19 cellular contexts compared by ENCODE assay signal in the genomic region with DNA sequence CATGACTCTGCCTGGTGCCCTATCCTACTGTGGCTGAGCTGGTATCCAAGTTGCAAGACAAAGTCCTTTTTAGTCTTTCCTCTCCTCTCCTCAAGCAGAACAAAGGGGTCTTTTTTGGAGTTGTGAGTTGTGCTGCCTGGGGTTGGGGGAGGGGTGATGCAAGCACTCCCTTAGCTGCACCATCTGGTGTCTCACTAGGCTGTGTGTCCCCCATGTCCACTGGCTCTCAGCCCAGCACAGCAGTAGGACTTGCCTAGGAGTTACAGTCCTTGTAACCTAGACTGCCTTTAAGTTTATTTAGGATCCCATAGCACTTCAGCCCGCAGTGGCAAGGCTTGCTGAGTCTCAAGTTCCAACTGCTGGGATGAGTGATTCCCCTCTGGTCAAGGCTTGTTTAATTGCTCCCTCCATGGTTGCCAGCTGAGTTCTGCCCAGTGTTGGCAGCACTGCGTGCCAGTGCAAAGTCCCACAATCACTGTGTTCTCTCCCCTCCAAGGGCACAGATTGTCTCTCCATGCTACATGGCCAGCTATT. TPM values are rescaled to one million over a fixed set of nuclear protein-coding genes. Genes with fewer than 3 reads are reported as not detected.
DNase-seq lines count a peak whose midpoint lies in the region; TF ChIP-seq lines count a peak whose summit lies in the region.
"Had no signal": no experiment of that assay in that cellular context is flagged by ENCODE, and none has a peak within 500 bp of the region (broad histone marks: within the 10 kb centered on the region; RNA-seq: fewer than 3 reads in every experiment).

No MANE protein-coding gene starts in this region.

- intact Hi-C loops in vagina (cut with DNase I) = no loop called here

- DNase-seq in NCI-H2196 treated with DMSO at 0.1 percent for 48 hours (lab: John Stamatoyannopoulos, UW; ENCODE audit: unreplicated experiment) (peak; percentile 74), anterior cingulate cortex (lab: John Stamatoyannopoulos, UW) (peak in 56 of 58 donors; percentile 22 to 96 (median 80)), retina (peak; percentile 16), cerebellum (ENCODE audit: low spot score) (no peak), MV-4-11 (lab: John Stamatoyannopoulos, UW) (no peak), NCI-H187 treated with DMSO at 0.1 percent for 48 hours (lab: John Stamatoyannopoulos, UW) (no peak), vagina (ENCODE audit: extremely low spot score in 2 of 2) (no peak)
- DNase-seq: activated CD8-positive, alpha-beta T cell treated with anti-CD3 and anti-CD28 coated beads, Interleukin-2, amount 10 ng/mL, durations not matched to agents 7 days and 5 days; adrenal gland; DMS79 treated with DMSO at 0.1 percent for 48 hours; KBM-7; NCI-H1417 treated with DMSO at 0.1 percent for 48 hours; NK-92 treated with Interleukin-12 subunit alpha and Interleukin-12 subunit beta, amount 100 ng/mL, for 24 hours; stimulated activated CD4-positive, alpha-beta T cell treated with anti-CD3 and anti-CD28 coated beads, Interleukin-2, amount 100 ng/mL, for 48 hours; transverse colon had no signal

- no peaks in the 10 kb centered on the region for H3K4me1 ChIP-seq in vagina
- H3K4me1 ChIP-seq: adrenal gland; BLaER1 treated with 17β-estradiol and CSF1 and Interleukin-3, amounts not matched to agents 10 nM and 100 nM; transverse colon had no signal

- no peak for TF ChIP-seq POLR2A in vagina (IDR thresholded peaks at IDR 0.05)

- no peaks in the 10 kb centered on the region for H3K9me3 ChIP-seq in vagina
- H3K9me3 ChIP-seq: adrenal gland, SJSA1, transverse colon had no signal

- TF ChIP-seq CTCF in vagina (IDR thresholded peaks at IDR 0.05) = no peak

- H3K36me3 ChIP-seq in vagina = no peaks in the 10 kb centered on the region
- H3K36me3 ChIP-seq: adrenal gland; BLaER1 treated with 17β-estradiol and CSF1 and Interleukin-3, amounts not matched to agents 10 nM and 100 nM; SJSA1; transverse colon had no signal

- peak overlapping the region; percentile 99 for H3K27ac ChIP-seq in layer of hippocampus (ENCODE audit: low read depth, low read length)
- H3K27ac ChIP-seq in vagina = no peak overlapping the region
- H3K27ac ChIP-seq: adrenal gland; BLaER1 treated with 17β-estradiol and CSF1 and Interleukin-3, amounts not matched to agents 10 nM and 100 nM; SJSA1; transverse colon had no signal

- no peak overlapping the region for H3K4me3 ChIP-seq in vagina
- H3K4me3 ChIP-seq: adrenal gland; BLaER1 treated with 17β-estradiol and CSF1 and Interleukin-3, amounts not matched to agents 10 nM and 100 nM; SJSA1; transverse colon had no signal

- no peaks in the 10 kb centered on the region for H3K27me3 ChIP-seq in layer of hippocampus (ENCODE audit: control insufficient read depth, insufficient read depth, low read length)
- no peaks in the 10 kb centered on the region for H3K27me3 ChIP-seq in vagina
- H3K27me3 ChIP-seq: adrenal gland; BLaER1 treated with 17β-estradiol and CSF1 and Interleukin-3, amounts not matched to agents 10 nM and 100 nM; transverse colon had no signal

RNA-seq across cellular contexts. Expression of gene ILKAP, which starts 13.2 kb away (rescaled TPM):
- total RNA-seq in cerebellum = 48.8 TPM
- total RNA-seq in vagina = 62.6 TPM

RNA-seq across cellular contexts. Expression of gene HES6, which starts 23.1 kb away (rescaled TPM):
- total RNA-seq in cerebellum (45.3 TPM), vagina (8.6 TPM)

RNA-seq across cellular contexts. Expression of gene ERFE, which starts 57.9 kb away (rescaled TPM):
- total RNA-seq in cerebellum (1.7 TPM), vagina (not detected)
- total RNA-seq: activated T-helper 17 cell treated with anti-CD3 and anti-CD28 coated beads, Interleukin-2, amount 50 U/mL, for 72 hours had no signal

Comparison
In these comparisons a context has a peak if more than half of its experiments do, and no peak if none do; other contexts are left out.
1. DNase-seq: peak in NCI-H2196 treated with DMSO at 0.1 percent for 48 hours (single experiment), anterior cingulate cortex (56 of 58) and retina (single experiment); none in cerebellum (single experiment), MV-4-11 (single experiment), NCI-H187 treated with DMSO at 0.1 percent for 48 hours (single experiment) and vagina (0 of 2).